In the genomic region with DNA sequence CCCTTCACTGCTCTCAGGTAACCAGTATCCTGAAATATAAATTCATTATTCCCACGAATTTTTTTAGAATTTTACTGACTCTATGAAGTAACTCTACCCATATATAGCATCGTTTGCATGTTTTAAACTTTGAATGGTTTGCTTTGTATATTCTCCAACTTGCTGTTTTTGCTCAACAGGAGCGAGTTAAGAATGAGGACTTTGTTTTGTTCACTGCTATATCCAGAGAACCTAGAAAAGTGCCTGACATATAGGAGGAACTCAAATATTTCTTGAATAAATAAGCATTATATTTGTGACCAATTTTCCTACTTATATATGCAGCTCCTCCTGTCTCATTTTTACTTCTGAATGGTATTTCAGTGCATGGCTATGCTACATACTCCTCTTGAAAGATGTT, we compare ENCODE assay signal across 20 cellular contexts.
"Had no signal": no experiment of that assay in that cellular context is flagged by ENCODE, and none has a peak within 500 bp of the region (broad histone marks: within the 10 kb centered on the region; RNA-seq: fewer than 3 reads in every experiment).

No MANE protein-coding gene starts in this region.

- DNase-seq: colonic mucosa; cortex of kidney; effector CD8-positive, alpha-beta T cell; effector memory CD8-positive, alpha-beta T cell; endodermal cell; erythroblast; esophagus squamous epithelium; foreskin fibroblast; glutamatergic neuron; head of caudate nucleus; heart right ventricle; hippocampal formation; left cardiac atrium; left ventricle myocardium superior; lower lobe of right lung; mesendoderm; midbrain; naive thymus-derived CD4-positive, alpha-beta T cell had no signal

- ATAC-seq: effector memory CD8-positive, alpha-beta T cell; esophagus mucosa; gastroesophageal sphincter; heart right ventricle; left cardiac atrium; left ventricle myocardium superior; lower lobe of right lung; naive thymus-derived CD4-positive, alpha-beta T cell had no signal
